In the genomic region with DNA sequence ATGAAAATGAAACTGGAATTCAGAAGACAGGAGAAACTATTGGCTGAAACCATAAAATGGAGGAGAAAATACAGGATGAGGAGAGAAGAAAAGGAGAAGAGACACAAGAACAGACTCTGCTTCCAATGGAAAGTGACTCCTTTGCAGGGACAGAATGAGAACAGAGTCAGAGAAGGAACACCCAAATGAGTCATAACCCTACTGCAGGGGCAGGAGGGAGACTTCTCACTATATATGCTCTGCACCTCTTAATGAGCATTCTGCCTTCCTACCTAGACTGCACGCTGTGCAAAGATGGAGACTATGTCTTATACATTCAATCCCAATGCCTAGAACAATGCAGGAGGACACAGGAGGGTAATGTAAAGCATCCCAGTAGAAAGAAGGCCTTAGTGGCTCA, we compare ENCODE assay signal across 14 cellular contexts. TPM values are rescaled to one million over a fixed set of nuclear protein-coding genes. Genes with fewer than 3 reads are reported as not detected.
A peak's percentile ranks its signal among the peaks of the same experiment; 100 is the strongest.
DNase-seq lines count a peak whose midpoint lies in the region; ATAC-seq and TF ChIP-seq lines count a peak whose summit lies in the region.
"Had no signal": no experiment of that assay in that cellular context is flagged by ENCODE, and none has a peak within 500 bp of the region (broad histone marks: within the 10 kb centered on the region; RNA-seq: fewer than 3 reads in every experiment).

No MANE protein-coding gene starts in this region.

- no peaks in the 10 kb centered on the region for H3K36me3 ChIP-seq in H7 (replicated peaks; ENCODE audit: control insufficient read depth, insufficient read depth, low read length)
- H3K36me3 ChIP-seq: cardiac muscle cell, pancreas, SJSA1, stomach had no signal

- no peak for DNase-seq in H7
- DNase-seq in RWPE1 (ENCODE audit: low spot score): no peak
- no peak for DNase-seq in activated T-helper 2 cell treated with anti-CD3 and anti-CD28 coated beads, Interferon-gamma antibody, Interleukin-2, Interleukin-4, amounts not matched to agents 10 μg/mL and 5 μg/mL and 100 μg/mL, durations not matched to agents 14 hours and 24 hours and 36 hours (ENCODE audit: low spot score)
- DNase-seq: CD8-positive, alpha-beta memory T cell; pancreas; stomach had no signal

- no peak overlapping the region for H3K4me3 Mint-ChIP-seq in activated T-helper 2 cell treated with anti-CD3 and anti-CD28 coated beads, Interferon-gamma antibody, Interleukin-2, Interleukin-4, amounts not matched to agents 10 μg/mL and 5 μg/mL and 100 μg/mL, durations not matched to agents 14 hours and 24 hours and 36 hours (ENCODE audit: low read depth)
- H3K4me3 Mint-ChIP-seq: CD8-positive, alpha-beta memory T cell had no signal

- no peak for TF ChIP-seq CTCF in RWPE1 (conservative IDR thresholded peaks at IDR 0.05; ENCODE audit: low read depth)

- no peaks in the 10 kb centered on the region for H3K36me3 Mint-ChIP-seq in activated T-helper 2 cell treated with anti-CD3 and anti-CD28 coated beads, Interferon-gamma antibody, Interleukin-2, Interleukin-4, amounts not matched to agents 10 μg/mL and 5 μg/mL and 100 μg/mL, durations not matched to agents 14 hours and 24 hours and 36 hours (ENCODE audit: low read depth)
- H3K36me3 Mint-ChIP-seq: CD8-positive, alpha-beta memory T cell had no signal

- H3K27me3 Mint-ChIP-seq in activated T-helper 2 cell treated with anti-CD3 and anti-CD28 coated beads, Interferon-gamma antibody, Interleukin-2, Interleukin-4, amounts not matched to agents 10 μg/mL and 5 μg/mL and 100 μg/mL, durations not matched to agents 14 hours and 24 hours and 36 hours (ENCODE audit: low read depth): peaks cover 13% of the 10 kb centered on the region

- intact Hi-C loops in activated T-helper 2 cell treated with anti-CD3 and anti-CD28 coated beads, Interferon-gamma antibody, Interleukin-2, Interleukin-4, amounts not matched to agents 10 μg/mL and 5 μg/mL and 100 μg/mL, durations not matched to agents 14 hours and 24 hours and 36 hours (cut with micrococcal nuclease): no loop called here

- H3K27me3 ChIP-seq in H7 (ENCODE audit: control insufficient read depth, insufficient read depth, low read length): no peaks in the 10 kb centered on the region
- H3K27me3 ChIP-seq: cardiac muscle cell, pancreas, SJSA1 had no signal

- ATAC-seq in GM18520 (IDR thresholded peaks at IDR 0.05; ENCODE audit: unreplicated experiment) (peak; percentile 85), GM21576 (IDR thresholded peaks at IDR 0.05; ENCODE audit: unreplicated experiment) (peak; percentile 46), HG03196 (IDR thresholded peaks at IDR 0.05; ENCODE audit: unreplicated experiment) (peak; percentile 53), esophagus mucosa (peak; percentile 48), HG02981 (IDR thresholded peaks at IDR 0.05; ENCODE audit: unreplicated experiment) (no peak)
- ATAC-seq: pancreas had no signal

- CTCF ChIA-PET in RWPE1 (lab: Yijun Ruan, JAX): no interaction called here

- peaks cover 10% of the 10 kb centered on the region for H3K4me1 Mint-ChIP-seq in activated T-helper 2 cell treated with anti-CD3 and anti-CD28 coated beads, Interferon-gamma antibody, Interleukin-2, Interleukin-4, amounts not matched to agents 10 μg/mL and 5 μg/mL and 100 μg/mL, durations not matched to agents 14 hours and 24 hours and 36 hours (ENCODE audit: low read depth)

- no peaks in the 10 kb centered on the region for H3K9me3 Mint-ChIP-seq in activated T-helper 2 cell treated with anti-CD3 and anti-CD28 coated beads, Interferon-gamma antibody, Interleukin-2, Interleukin-4, amounts not matched to agents 10 μg/mL and 5 μg/mL and 100 μg/mL, durations not matched to agents 14 hours and 24 hours and 36 hours

- no peak overlapping the region for H3K4me3 ChIP-seq in H7 (ENCODE audit: insufficient read depth, low read depth, low read length)
- H3K4me3 ChIP-seq: cardiac muscle cell, pancreas, SJSA1, stomach had no signal

- POLR2A ChIA-PET in RWPE1 (lab: Yijun Ruan, JAX; ENCODE audit: low non-redundant PET): no interaction called here

- no peak overlapping the region for H3K27ac Mint-ChIP-seq in activated T-helper 2 cell treated with anti-CD3 and anti-CD28 coated beads, Interferon-gamma antibody, Interleukin-2, Interleukin-4, amounts not matched to agents 10 μg/mL and 5 μg/mL and 100 μg/mL, durations not matched to agents 14 hours and 24 hours and 36 hours

- no peak overlapping the region for H3K27ac ChIP-seq in RWPE1
- H3K27ac ChIP-seq: cardiac muscle cell, epithelial cell of prostate, pancreas, SJSA1, stomach had no signal

RNA-seq across cellular contexts. Expression of gene SAXO1, which starts 2.1 kb away (rescaled TPM):
- total RNA-seq in esophagus mucosa: not detected
- 0.21 and 0.48 TPM in 2 replicates for total RNA-seq in H7 (2014; rRNA removed; shearing (Covaris generic))
- total RNA-seq in activated T-helper 2 cell treated with anti-CD3 and anti-CD28 coated beads, Interferon-gamma antibody, Interleukin-2, Interleukin-4, amounts not matched to agents 10 μg/mL and 5 μg/mL and 100 μg/mL, durations not matched to agents 14 hours and 24 hours and 36 hours: not detected in 2 replicates
- total RNA-seq: CD8-positive, alpha-beta memory T cell; SJSA1 had no signal

RNA-seq across cellular contexts. Expression of gene RRAGA, which starts 18.3 kb away (rescaled TPM):
- total RNA-seq in esophagus mucosa: 56.1 TPM
- total RNA-seq in H7 (2014; rRNA removed; shearing (Covaris generic)): 23.8 and 28.2 TPM in 2 replicates
- 60.8 and 64.6 TPM in 2 replicates for total RNA-seq in activated T-helper 2 cell treated with anti-CD3 and anti-CD28 coated beads, Interferon-gamma antibody, Interleukin-2, Interleukin-4, amounts not matched to agents 10 μg/mL and 5 μg/mL and 100 μg/mL, durations not matched to agents 14 hours and 24 hours and 36 hours
